ENCODE assay signal across 1 cellular context in the genomic region with DNA sequence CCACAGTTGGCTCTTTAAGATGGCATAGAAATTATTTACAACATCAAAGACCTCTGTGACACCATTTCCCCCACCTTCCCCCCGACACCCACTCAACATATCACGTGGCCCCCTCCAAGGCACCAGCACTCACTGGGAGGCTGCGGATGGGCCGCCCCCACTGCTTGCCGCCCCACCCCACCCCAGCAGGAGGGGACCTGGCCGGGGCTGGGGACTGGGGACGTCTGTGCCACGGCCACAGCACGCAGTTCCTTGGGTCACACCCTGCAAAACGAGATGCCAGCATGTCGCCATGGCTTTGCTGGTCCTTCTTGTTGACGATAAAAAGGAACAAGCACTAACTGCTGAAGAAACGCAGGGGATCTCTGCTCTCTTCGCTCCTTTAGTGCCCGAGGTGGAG.
TF ChIP-seq lines count a peak whose summit lies in the region.

No MANE protein-coding gene starts in this region.

TF ChIP-seq in HCT116, 20 proteins besides CTCF, POLR2A, EP300 and RAD21 (continued from another document):
- no peak for TF ChIP-seq REST (IDR thresholded peaks at IDR 0.05; ENCODE audit: low read depth)
- TF ChIP-seq ZNF274 (IDR thresholded peaks at IDR 0.05; ENCODE audit: low read depth, low read length), result no peak
- no peak for TF ChIP-seq SRF (IDR thresholded peaks at IDR 0.05; ENCODE audit: low read depth)
- TF ChIP-seq ZFX (IDR thresholded peaks at IDR 0.05), result no peak
- TF ChIP-seq TCF7L2 (IDR thresholded peaks at IDR 0.05; ENCODE audit: borderline replicate concordance, extremely low read depth, insufficient read depth, insufficient read length), result no peak
- no peak for TF ChIP-seq CBX3 (IDR thresholded peaks at IDR 0.05; ENCODE audit: low read depth)
- TF ChIP-seq MAX (IDR thresholded peaks at IDR 0.05), result no peak
- no peak for TF ChIP-seq EZH2 (IDR thresholded peaks at IDR 0.05)
- no peak for TF ChIP-seq CEBPB (IDR thresholded peaks at IDR 0.05; ENCODE audit: low read depth)
- TF ChIP-seq ELF1 (IDR thresholded peaks at IDR 0.05; ENCODE audit: borderline replicate concordance, low read depth), result no peak
- no peak for TF ChIP-seq EZH2phosphoT487 (IDR thresholded peaks at IDR 0.05; ENCODE audit: borderline replicate concordance)
- TF ChIP-seq POLR2AphosphoS5 (IDR thresholded peaks at IDR 0.05; ENCODE audit: low read depth, low read length), result no peak
- no peak for TF ChIP-seq FOSL1 (IDR thresholded peaks at IDR 0.05; ENCODE audit: low read depth)
